ENCODE assay signal across 15 cellular contexts in genomic region chr13:37457594-37457993, GRCh38.
A peak's percentile ranks its signal among the peaks of the same experiment; 100 is the strongest.
DNase-seq lines count a peak whose midpoint lies in the region; ATAC-seq and TF ChIP-seq lines count a peak whose summit lies in the region.
"Had no signal": no experiment of that assay in that cellular context is flagged by ENCODE, and none has a peak within 500 bp of the region (broad histone marks: within the 10 kb centered on the region; RNA-seq: fewer than 3 reads in every experiment).

No MANE protein-coding gene starts in this region.

- H3K79me2 ChIP-seq in PC-3 (ENCODE audit: low read length): no peaks in the 10 kb centered on the region

- H3K36me3 Mint-ChIP-seq in osteocyte (ENCODE audit: unreplicated experiment): no peaks in the 10 kb centered on the region

- H3F3A ChIP-seq in PC-3 (ENCODE audit: low read length, unreplicated experiment): no peaks in the 10 kb centered on the region

- H4K20me1 ChIP-seq in PC-3 (ENCODE audit: low read length): no peaks in the 10 kb centered on the region
- H4K20me1 ChIP-seq: BLaER1 treated with 17β-estradiol and CSF1 and Interleukin-3, amounts not matched to agents 10 nM and 100 nM had no signal

- H3K27ac ChIP-seq in PC-3 (ENCODE audit: low read length) (no peak overlapping the region), coronary artery (no peak overlapping the region)
- H3K27ac ChIP-seq: A549; BLaER1 treated with 17β-estradiol and CSF1 and Interleukin-3, amounts not matched to agents 10 nM and 100 nM had no signal

- H3K27me3 ChIP-seq in PC-3 (ENCODE audit: low read length): no peaks in the 10 kb centered on the region
- H3K27me3 ChIP-seq: BLaER1 treated with 17β-estradiol and CSF1 and Interleukin-3, amounts not matched to agents 10 nM and 100 nM had no signal

- H3K9ac ChIP-seq in PC-3 (ENCODE audit: low read length): no peak overlapping the region
- H3K9ac ChIP-seq: BLaER1 treated with 17β-estradiol and CSF1 and Interleukin-3, amounts not matched to agents 10 nM and 100 nM had no signal

- DNase-seq in EL (peak; percentile 64), PC-3 (peak; percentile 34), fibroblast of mammary gland (ENCODE audit: low read depth) (peak; percentile 49), osteocyte (ENCODE audit: extremely low spot score, unreplicated experiment) (no peak), coronary artery (ENCODE audit: low spot score) (no peak), NCI-H1048 (lab: John Stamatoyannopoulos, UW) (no peak)
- DNase-seq: DMS79 treated with DMSO at 0.1 percent for 48 hours, GF-D8, NCI-H1417, NCI-H2029 treated with DMSO at 0.1 percent for 48 hours, NCI-H2171 treated with DMSO at 0.1 percent for 48 hours, NCI-H748 treated with DMSO at 0.1 percent for 48 hours had no signal

- intact Hi-C loops in PC-3 (cut with micrococcal nuclease): no loop called here

- H3K9me3 ChIP-seq in PC-3 (ENCODE audit: low read length): no peaks in the 10 kb centered on the region
- H3K9me3 ChIP-seq: A549 had no signal

- no peak overlapping the region for H3K4me3 Mint-ChIP-seq in osteocyte (ENCODE audit: unreplicated experiment)

- H3K4me1 ChIP-seq in PC-3 (ENCODE audit: insufficient read depth, low read length): no peaks in the 10 kb centered on the region
- H3K4me1 ChIP-seq: A549 had no signal

- H3K9me3 Mint-ChIP-seq in osteocyte (ENCODE audit: unreplicated experiment): peaks cover 11% of the 10 kb centered on the region

- no TSS peak for BruUV-seq in PC-3 (replicated peaks; lab: Mats Ljungman, UMichigan)

- no peak overlapping the region for H3K4me2 ChIP-seq in PC-3 (ENCODE audit: low read length)
- H3K4me2 ChIP-seq: A549; BLaER1 treated with 17β-estradiol and CSF1 and Interleukin-3, amounts not matched to agents 10 nM and 100 nM had no signal

- H3K36me3 ChIP-seq in PC-3 (ENCODE audit: low read depth, low read length): no peaks in the 10 kb centered on the region
- H3K36me3 ChIP-seq: BLaER1 treated with 17β-estradiol and CSF1 and Interleukin-3, amounts not matched to agents 10 nM and 100 nM had no signal

- peaks cover 26% of the 10 kb centered on the region for H3K4me1 Mint-ChIP-seq in osteocyte (ENCODE audit: unreplicated experiment)

- no peak for TF ChIP-seq CTCF in PC-3 (conservative IDR thresholded peaks at IDR 0.05; ENCODE audit: low read depth, low read length)
- TF ChIP-seq CTCF in fibroblast of mammary gland (conservative IDR thresholded peaks at IDR 0.05; ENCODE audit: control insufficient read depth, insufficient read depth, low read depth, low read length): no peak
- no peak for TF ChIP-seq CTCF in osteocyte (IDR thresholded peaks at IDR 0.05)
- no peak for TF ChIP-seq CTCF in coronary artery (IDR thresholded peaks at IDR 0.05)

- POLR2A ChIA-PET in PC-3 (lab: Charles Lee; ENCODE audit: unreplicated experiment): no interaction called here

- CTCF ChIA-PET in PC-3 (lab: Charles Lee): interaction anchor here (0.7 kb wide), 1 partner anchor 33 kb away, joined by 4 read pairs; no protein-coding TSS in a partner anchor

- H3K27me3 Mint-ChIP-seq in osteocyte (ENCODE audit: unreplicated experiment): no peaks in the 10 kb centered on the region

- peak overlapping the region; percentile 38 for H3K27ac Mint-ChIP-seq in osteocyte (ENCODE audit: unreplicated experiment)

- no peak overlapping the region for H2AFZ ChIP-seq in PC-3 (ENCODE audit: low read length)

- H3K4me3 ChIP-seq in PC-3 (ENCODE audit: low read length): no peak overlapping the region
- H3K4me3 ChIP-seq in fibroblast of mammary gland (ENCODE audit: control insufficient read depth, low read depth, low read length): no peak overlapping the region
- H3K4me3 ChIP-seq in coronary artery: no peak overlapping the region
- H3K4me3 ChIP-seq: A549; BLaER1 treated with 17β-estradiol and CSF1 and Interleukin-3, amounts not matched to agents 10 nM and 100 nM had no signal

- H3K9me2 ChIP-seq in PC-3 (replicated peaks; ENCODE audit: low read length): no peaks in the 10 kb centered on the region

- ATAC-seq in PC-3 (peak; percentile 71), GM19395 (IDR thresholded peaks at IDR 0.05; ENCODE audit: unreplicated experiment) (no peak)
- ATAC-seq: A549 had no signal

Comparison
In these comparisons a context has a peak if more than half of its experiments do, and no peak if none do; other contexts are left out.
1. DNase-seq: peak in EL (single experiment), PC-3 (single experiment) and fibroblast of mammary gland (single experiment); none in osteocyte (single experiment), coronary artery (single experiment) and NCI-H1048 (single experiment).